ENCODE assay signal across 8 cellular contexts in genomic region chr17:68398731-68399637, GRCh38. TPM values are rescaled to one million over a fixed set of nuclear protein-coding genes. Genes with fewer than 3 reads are reported as not detected.
A peak's percentile ranks its signal among the peaks of the same experiment; 100 is the strongest.
DNase-seq lines count a peak whose midpoint lies in the region; ATAC-seq and TF ChIP-seq lines count a peak whose summit lies in the region.

No MANE protein-coding gene starts in this region.

- no peak overlapping the region for H3K4me3 ChIP-seq in cardiac muscle cell

- peaks cover 31% of the 10 kb centered on the region for H3K4me1 Mint-ChIP-seq in activated T-helper 2 cell treated with anti-CD3 and anti-CD28 coated beads, Interferon-gamma antibody, Interleukin-2, Interleukin-4, amounts not matched to agents 10 μg/mL and 5 μg/mL and 100 μg/mL, durations not matched to agents 14 hours and 24 hours and 36 hours (ENCODE audit: low read depth)

- H3K27ac ChIP-seq in cardiac muscle cell, result no peak overlapping the region

- no peaks in the 10 kb centered on the region for H3K27me3 Mint-ChIP-seq in activated T-helper 2 cell treated with anti-CD3 and anti-CD28 coated beads, Interferon-gamma antibody, Interleukin-2, Interleukin-4, amounts not matched to agents 10 μg/mL and 5 μg/mL and 100 μg/mL, durations not matched to agents 14 hours and 24 hours and 36 hours (ENCODE audit: low read depth)

- intact Hi-C loops in activated T-helper 2 cell treated with anti-CD3 and anti-CD28 coated beads, Interferon-gamma antibody, Interleukin-2, Interleukin-4, amounts not matched to agents 10 μg/mL and 5 μg/mL and 100 μg/mL, durations not matched to agents 14 hours and 24 hours and 36 hours (cut with micrococcal nuclease), result loop anchor here (1.0 to 5.0 kb wide), 2 partner anchors 63 to 136 kb away; no protein-coding TSS in a partner anchor

- peak overlapping the region; percentile 39 for H3K4me3 Mint-ChIP-seq in activated T-helper 2 cell treated with anti-CD3 and anti-CD28 coated beads, Interferon-gamma antibody, Interleukin-2, Interleukin-4, amounts not matched to agents 10 μg/mL and 5 μg/mL and 100 μg/mL, durations not matched to agents 14 hours and 24 hours and 36 hours (ENCODE audit: low read depth)

- H3K4me1 ChIP-seq in cardiac muscle cell (ENCODE audit: low read depth), result peaks cover 4% of the 10 kb centered on the region

- peak; percentile 91 for DNase-seq in COLO829 (ENCODE audit: low spot score)
- peak; percentile 32 for DNase-seq in NCI-H774 (lab: John Stamatoyannopoulos, UW)
- peak; percentile 19 for DNase-seq in activated T-helper 2 cell treated with anti-CD3 and anti-CD28 coated beads, Interferon-gamma antibody, Interleukin-2, Interleukin-4, amounts not matched to agents 10 μg/mL and 5 μg/mL and 100 μg/mL, durations not matched to agents 14 hours and 24 hours and 36 hours (ENCODE audit: low spot score)
- DNase-seq in cardiac muscle cell (ENCODE audit: low read depth in 1 of 2, low spot score in 1 of 2), result peak; percentile 71 to 86
- DNase-seq in retina, result peak; percentile 71
- DNase-seq in T-helper 9 cell, result no peak

- no peaks in the 10 kb centered on the region for H3K9me3 ChIP-seq in cardiac muscle cell (ENCODE audit: low read depth)

- ATAC-seq in GM19023 (IDR thresholded peaks at IDR 0.05; ENCODE audit: unreplicated experiment), result peak; percentile 76
- peak; percentile 71 for ATAC-seq in HG03196 (IDR thresholded peaks at IDR 0.05; ENCODE audit: unreplicated experiment)

- peak; percentile 92 for TF ChIP-seq CTCF in cardiac muscle cell (IDR thresholded peaks at IDR 0.05; ENCODE audit: low read depth, low read length)

- H3K9me3 Mint-ChIP-seq in activated T-helper 2 cell treated with anti-CD3 and anti-CD28 coated beads, Interferon-gamma antibody, Interleukin-2, Interleukin-4, amounts not matched to agents 10 μg/mL and 5 μg/mL and 100 μg/mL, durations not matched to agents 14 hours and 24 hours and 36 hours, result peaks cover 11% of the 10 kb centered on the region

- no peaks in the 10 kb centered on the region for H3K36me3 ChIP-seq in cardiac muscle cell

- H3K27ac Mint-ChIP-seq in activated T-helper 2 cell treated with anti-CD3 and anti-CD28 coated beads, Interferon-gamma antibody, Interleukin-2, Interleukin-4, amounts not matched to agents 10 μg/mL and 5 μg/mL and 100 μg/mL, durations not matched to agents 14 hours and 24 hours and 36 hours, result peak overlapping the region; percentile 84

- H3K36me3 Mint-ChIP-seq in activated T-helper 2 cell treated with anti-CD3 and anti-CD28 coated beads, Interferon-gamma antibody, Interleukin-2, Interleukin-4, amounts not matched to agents 10 μg/mL and 5 μg/mL and 100 μg/mL, durations not matched to agents 14 hours and 24 hours and 36 hours (ENCODE audit: low read depth), result peaks cover 44% of the 10 kb centered on the region

- no peaks in the 10 kb centered on the region for H3K27me3 ChIP-seq in cardiac muscle cell

RNA-seq across cellular contexts. Expression of gene WIPI1, which starts 58.3 kb away (rescaled TPM):
- 14.0 and 15.7 TPM in 2 replicates for total RNA-seq in activated T-helper 2 cell treated with anti-CD3 and anti-CD28 coated beads, Interferon-gamma antibody, Interleukin-2, Interleukin-4, amounts not matched to agents 10 μg/mL and 5 μg/mL and 100 μg/mL, durations not matched to agents 14 hours and 24 hours and 36 hours
- 39.8 and 76.7 TPM in 2 replicates for total RNA-seq in cardiac muscle cell
- 57.5 and 72.5 TPM in 2 replicates for polyA plus RNA-seq in cardiac muscle cell
